17 cellular contexts compared by ENCODE assay signal in the genomic region with DNA sequence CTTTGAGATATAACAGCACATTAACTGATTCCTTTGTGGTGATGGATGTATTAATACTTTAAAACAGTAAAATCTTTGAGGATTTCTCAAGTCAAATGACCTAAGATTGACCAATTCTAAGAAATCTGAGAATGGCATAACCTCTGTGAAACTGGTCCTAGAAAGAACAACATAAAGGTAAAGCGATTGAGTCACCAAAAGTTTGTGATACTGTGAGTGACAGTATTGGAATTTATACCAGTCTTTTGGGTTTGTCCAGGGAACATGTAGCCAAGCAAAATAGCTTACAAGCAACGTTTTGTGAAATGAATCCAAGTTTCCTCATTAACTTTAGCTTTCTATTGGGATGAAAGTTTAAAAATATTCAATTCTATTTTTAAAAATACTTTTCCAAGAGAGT.
"Had no signal": no experiment of that assay in that cellular context is flagged by ENCODE, and none has a peak within 500 bp of the region (broad histone marks: within the 10 kb centered on the region; RNA-seq: fewer than 3 reads in every experiment).

No MANE protein-coding gene starts in this region.

- H3K4me1 Mint-ChIP-seq: naive thymus-derived CD8-positive, alpha-beta T cell had no signal

- H3K27me3 ChIP-seq: esophagus squamous epithelium, heart right ventricle, neutrophil, right atrium auricular region, stomach had no signal

- FAIRE-seq: endometrium, frontal cortex, islet of Langerhans, small intestine had no signal

- ATAC-seq: heart right ventricle; left lobe of liver; mucosa of descending colon; naive thymus-derived CD8-positive, alpha-beta T cell had no signal

- H3K4me1 ChIP-seq: esophagus squamous epithelium, heart right ventricle, right atrium auricular region, stomach had no signal

- H3K4me3 Mint-ChIP-seq: naive thymus-derived CD8-positive, alpha-beta T cell had no signal

- DNase-seq: effector memory CD4-positive, alpha-beta T cell; esophagus squamous epithelium; heart right ventricle; hypothalamus; kidney glomerular epithelial cell; mucosa of descending colon; naive thymus-derived CD8-positive, alpha-beta T cell; small intestine; stimulated activated CD4-positive, alpha-beta T cell treated with anti-CD3 and anti-CD28 coated beads, Interleukin-12 subunit alpha, Interleukin-12 subunit beta, amount 100 ng/mL, for 4 hours; stimulated activated naive CD4-positive, alpha-beta T cell; stomach had no signal

- H3K36me3 ChIP-seq: esophagus squamous epithelium, heart right ventricle, neutrophil, right atrium auricular region, stomach had no signal

- H3K4me3 ChIP-seq: esophagus squamous epithelium, heart right ventricle, mucosa of descending colon, right atrium auricular region, stomach had no signal

- H3K9me3 ChIP-seq: mucosa of descending colon, neutrophil had no signal

- H3K27ac ChIP-seq: esophagus squamous epithelium, heart right ventricle, neutrophil, right atrium auricular region, stomach had no signal

- H3K27ac Mint-ChIP-seq: naive thymus-derived CD8-positive, alpha-beta T cell had no signal

- H3K27me3 Mint-ChIP-seq: naive thymus-derived CD8-positive, alpha-beta T cell had no signal

- H3K36me3 Mint-ChIP-seq: naive thymus-derived CD8-positive, alpha-beta T cell had no signal
